24 cellular contexts compared by ENCODE assay signal in the genomic region with DNA sequence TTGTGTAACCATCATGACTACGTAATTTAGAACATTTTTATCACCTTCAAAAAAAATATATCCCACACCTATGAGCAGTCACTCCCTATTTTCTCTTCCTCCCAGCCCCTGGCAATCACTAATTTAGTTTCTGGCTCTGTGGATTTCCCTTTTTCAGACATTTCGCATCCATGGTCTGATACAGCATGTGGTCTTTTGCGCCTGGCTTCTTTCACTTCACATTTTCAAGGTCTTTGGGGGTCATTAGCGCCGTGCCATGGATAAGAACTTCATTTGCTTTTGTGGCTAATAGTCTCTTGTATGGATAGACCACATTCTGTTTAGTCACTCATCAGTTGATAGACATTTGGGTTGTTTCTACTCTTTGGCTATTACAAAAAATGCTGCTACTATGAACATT.
"Had no signal": no experiment of that assay in that cellular context is flagged by ENCODE, and none has a peak within 500 bp of the region (broad histone marks: within the 10 kb centered on the region; RNA-seq: fewer than 3 reads in every experiment).

No MANE protein-coding gene starts in this region.

- H3K36me3 Mint-ChIP-seq: neural progenitor cell; stimulated activated naive B cell treated with anti-CD40 and anti-IgM and Interleukin-4, amounts not matched to agents 10 μg/mL and 1 μg/mL and 100 μg/mL, for 72 hours had no signal

- DNase-seq: effector memory CD8-positive, alpha-beta T cell; erythroblast; esophagus squamous epithelium; foreskin melanocyte; glutamatergic neuron; heart right ventricle; hippocampal formation; kidney glomerular epithelial cell; left colon; left ventricle myocardium inferior; mammary epithelial cell; mesendoderm; midbrain; naive thymus-derived CD4-positive, alpha-beta T cell; right lobe of liver; small intestine; stimulated activated CD4-positive, alpha-beta T cell treated with anti-CD3 and anti-CD28 coated beads, Interleukin-15, amount 100 ng/mL, for 24 hours; stimulated activated CD4-positive, alpha-beta T cell treated with anti-CD3 and anti-CD28 coated beads, Interleukin-2, amount 100 ng/mL, for 48 hours; stimulated activated naive B cell treated with anti-CD40 and anti-IgM and Interleukin-4, amounts not matched to agents 10 μg/mL and 1 μg/mL and 100 μg/mL, for 72 hours; upper lobe of left lung had no signal

- H3K9me3 Mint-ChIP-seq: effector memory CD8-positive, alpha-beta T cell; stimulated activated naive CD8-positive, alpha-beta T cell treated with anti-CD3 and anti-CD28 coated beads, Interleukin-15, Interleukin-2, amounts not matched to agents 100 ng/mL and 50 ng/mL, for 24 hours had no signal

- H3K4me1 Mint-ChIP-seq: nephron, neural progenitor cell had no signal

- H3K27me3 Mint-ChIP-seq: effector memory CD8-positive, alpha-beta T cell; stimulated activated naive B cell treated with anti-CD40 and anti-IgM and Interleukin-4, amounts not matched to agents 10 μg/mL and 1 μg/mL and 100 μg/mL, for 72 hours; stimulated activated naive CD8-positive, alpha-beta T cell treated with anti-CD3 and anti-CD28 coated beads, Interleukin-15, Interleukin-2, amounts not matched to agents 100 ng/mL and 50 ng/mL, for 24 hours had no signal

- H3K27ac Mint-ChIP-seq: effector memory CD8-positive, alpha-beta T cell; naive thymus-derived CD4-positive, alpha-beta T cell; nephron; neural progenitor cell; progenitor cell of endocrine pancreas; stimulated activated naive B cell treated with anti-CD40 and anti-IgM and Interleukin-4, amounts not matched to agents 10 μg/mL and 1 μg/mL and 100 μg/mL, for 72 hours; stimulated activated naive CD8-positive, alpha-beta T cell treated with anti-CD3 and anti-CD28 coated beads, Interleukin-15, Interleukin-2, amounts not matched to agents 100 ng/mL and 50 ng/mL, for 24 hours had no signal

- H3K4me3 Mint-ChIP-seq: effector memory CD8-positive, alpha-beta T cell; naive thymus-derived CD4-positive, alpha-beta T cell; nephron; neural progenitor cell; stimulated activated naive B cell treated with anti-CD40 and anti-IgM and Interleukin-4, amounts not matched to agents 10 μg/mL and 1 μg/mL and 100 μg/mL, for 72 hours; stimulated activated naive CD8-positive, alpha-beta T cell treated with anti-CD3 and anti-CD28 coated beads, Interleukin-15, Interleukin-2, amounts not matched to agents 100 ng/mL and 50 ng/mL, for 24 hours had no signal
